Comparison of ENCODE assay signal across 25 cellular contexts in the genomic region with DNA sequence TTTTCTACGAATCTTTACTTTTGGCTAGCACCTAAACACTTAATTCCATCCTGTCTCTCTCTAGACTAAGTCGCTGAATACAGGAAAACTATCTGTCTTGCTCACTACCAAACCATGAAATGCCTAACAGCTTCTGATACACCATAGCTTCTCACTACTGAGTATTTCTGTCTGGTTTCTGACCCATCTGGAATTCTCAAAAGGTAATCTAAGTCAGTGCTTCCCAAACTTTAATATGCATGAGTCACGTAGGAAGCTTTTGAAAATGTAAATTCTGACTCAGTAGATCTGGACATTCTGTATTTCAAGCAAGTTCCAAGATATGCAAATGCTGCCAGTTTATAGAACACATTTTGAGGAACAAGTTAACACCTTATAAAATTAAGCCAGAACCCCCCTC. TPM values are rescaled to one million over a fixed set of nuclear protein-coding genes. Genes with fewer than 3 reads are reported as not detected.
DNase-seq lines count a peak whose midpoint lies in the region; ATAC-seq, FAIRE-seq and TF ChIP-seq lines count a peak whose summit lies in the region.
"Had no signal": no experiment of that assay in that cellular context is flagged by ENCODE, and none has a peak within 500 bp of the region (broad histone marks: within the 10 kb centered on the region; RNA-seq: fewer than 3 reads in every experiment).

No MANE protein-coding gene starts in this region.

- CTCF ChIA-PET in CD4-positive, alpha-beta T cell (lab: Charles Lee), result no interaction called here

- no peak for ATAC-seq in CD4-positive, alpha-beta T cell (ENCODE audit: poor library complexity)
- ATAC-seq in memory B cell (ENCODE audit: low read depth), result no peak
- no peak for ATAC-seq in HG02798 (IDR thresholded peaks at IDR 0.05; ENCODE audit: poor library complexity, unreplicated experiment)
- no peak for ATAC-seq in GM19455 (IDR thresholded peaks at IDR 0.05; ENCODE audit: unreplicated experiment)
- ATAC-seq: activated CD4-positive, alpha-beta T cell treated with anti-CD3 and anti-CD28 coated beads for 36 hours; body of pancreas had no signal

- no peak overlapping the region for H3K4me3 ChIP-seq in HFF-Myc (replicated peaks; ENCODE audit: low read depth, low read length)
- H3K4me3 ChIP-seq in bronchial epithelial cell (ENCODE audit: low read depth, low read length), result no peak overlapping the region
- H3K4me3 ChIP-seq: BLaER1, body of pancreas, prostate gland, upper lobe of left lung had no signal

- H3K4me1 Mint-ChIP-seq in CD4-positive, alpha-beta T cell (ENCODE audit: low read depth), result peaks cover 11% of the 10 kb centered on the region
- H3K4me1 Mint-ChIP-seq in memory B cell, result peaks cover 7% of the 10 kb centered on the region
- H3K4me1 Mint-ChIP-seq: nephron progenitor cell had no signal

- no peaks in the 10 kb centered on the region for H3K27me3 Mint-ChIP-seq in CD4-positive, alpha-beta T cell
- H3K27me3 Mint-ChIP-seq in memory B cell, result no peaks in the 10 kb centered on the region
- H3K27me3 Mint-ChIP-seq: activated CD4-positive, alpha-beta T cell treated with anti-CD3 and anti-CD28 coated beads for 36 hours had no signal

- H3K4me3 Mint-ChIP-seq in CD4-positive, alpha-beta T cell, result no peak overlapping the region
- no peak overlapping the region for H3K4me3 Mint-ChIP-seq in memory B cell
- H3K4me3 Mint-ChIP-seq: activated CD4-positive, alpha-beta T cell treated with anti-CD3 and anti-CD28 coated beads for 36 hours; nephron progenitor cell had no signal

- H3K9me3 ChIP-seq in CD4-positive, alpha-beta T cell (ENCODE audit: control insufficient read depth, low read length), result no peaks in the 10 kb centered on the region
- H3K9me3 ChIP-seq: BLaER1, body of pancreas, prostate gland, upper lobe of left lung had no signal

- DNase-seq in CD4-positive, alpha-beta T cell, result no peak
- peak; percentile 14 for DNase-seq in HFF-Myc (ENCODE audit: extremely low read depth, low read depth)
- peak; percentile 69 for DNase-seq in bronchial epithelial cell (ENCODE audit: low read depth)
- DNase-seq in memory B cell (ENCODE audit: low spot score in 2 of 2), result no peak
- DNase-seq in OCI-M1 (lab: John Stamatoyannopoulos, UW), result no peak
- no peak for DNase-seq in GM20000 (ENCODE audit: low spot score)
- DNase-seq: activated CD4-positive, alpha-beta T cell treated with anti-CD3 and anti-CD28 coated beads for 36 hours; activated gamma-delta T cell treated with Interleukin-2 at 50 U/mL for 16 hours; body of pancreas; NCI-H1048; NCI-H2029 treated with DMSO at 0.1 percent for 48 hours; NCI-H446 treated with DMSO at 0.1 percent for 48 hours; nephron progenitor cell; stimulated activated CD4-positive, alpha-beta T cell treated with anti-CD3 and anti-CD28 coated beads, Interleukin-2, amount 100 ng/mL, for 48 hours; SW 1271; upper lobe of left lung had no signal

- peak overlapping the region; percentile 9 for H3K27ac Mint-ChIP-seq in CD4-positive, alpha-beta T cell
- peak overlapping the region; percentile 7 for H3K27ac Mint-ChIP-seq in memory B cell
- H3K27ac Mint-ChIP-seq: activated CD4-positive, alpha-beta T cell treated with anti-CD3 and anti-CD28 coated beads for 36 hours; nephron progenitor cell had no signal

- FAIRE-seq in bronchial epithelial cell (lab: Jason Lieb, UNC), result no peak
- FAIRE-seq: D721Med, frontal cortex, G401.6, TTC549 had no signal

- no peaks in the 10 kb centered on the region for H3K9me3 Mint-ChIP-seq in CD4-positive, alpha-beta T cell
- H3K9me3 Mint-ChIP-seq in memory B cell, result no peaks in the 10 kb centered on the region
- H3K9me3 Mint-ChIP-seq: nephron progenitor cell had no signal

- H3K36me3 Mint-ChIP-seq in CD4-positive, alpha-beta T cell (ENCODE audit: low read depth), result peaks cover 50% of the 10 kb centered on the region
- peaks cover 14% of the 10 kb centered on the region for H3K36me3 Mint-ChIP-seq in memory B cell

- TF ChIP-seq CTCF in CD4-positive, alpha-beta T cell (IDR thresholded peaks at IDR 0.05), result no peak
- no peak for TF ChIP-seq CTCF in HFF-Myc (IDR thresholded peaks at IDR 0.05; ENCODE audit: low read depth, low read length, missing control alignments)
- TF ChIP-seq CTCF in bronchial epithelial cell (IDR thresholded peaks at IDR 0.05; ENCODE audit: insufficient read depth, low read length, severe bottlenecking), result no peak
- no peak for TF ChIP-seq CTCF in GM20000 (IDR thresholded peaks at IDR 0.05; ENCODE audit: extremely low read depth, missing control alignments)

- H3K36me3 ChIP-seq in bronchial epithelial cell (ENCODE audit: control insufficient read depth, insufficient read depth, low read length), result peaks cover 14% of the 10 kb centered on the region

- no peaks in the 10 kb centered on the region for H3K27me3 ChIP-seq in CD4-positive, alpha-beta T cell (ENCODE audit: control insufficient read depth, insufficient read depth, low read length)
- H3K27me3 ChIP-seq in bronchial epithelial cell (ENCODE audit: control insufficient read depth, insufficient read depth, low read length), result no peaks in the 10 kb centered on the region
- H3K27me3 ChIP-seq: BLaER1, body of pancreas, upper lobe of left lung had no signal

- POLR2A ChIA-PET in CD4-positive, alpha-beta T cell (lab: Charles Lee), result no interaction called here

- no peak overlapping the region for H3K27ac ChIP-seq in CD4-positive, alpha-beta T cell (ENCODE audit: low read depth, low read length)
- H3K27ac ChIP-seq: BLaER1, body of pancreas, KMS-11, prostate gland, upper lobe of left lung had no signal

- intact Hi-C loops in CD4-positive, alpha-beta T cell (cut with DNase I, micrococcal nuclease), result no loop called here

RNA-seq across cellular contexts. Expression of a gene that starts 9.2 kb away (rescaled TPM):
- total RNA-seq in CD4-positive, alpha-beta T cell, result 10 to 100 TPM; 10.2 to 11.7 TPM
- total RNA-seq in bronchial epithelial cell, result 1.6 and 1.7 TPM in 2 replicates

RNA-seq across cellular contexts. Expression of a gene that starts 12.3 kb away (rescaled TPM):
- total RNA-seq in CD4-positive, alpha-beta T cell, result 10 to 100 TPM; 12.4 to 15.1 TPM
- 31.7 and 57.4 TPM in 2 replicates for total RNA-seq in bronchial epithelial cell

RNA-seq across cellular contexts. Expression of a gene that starts 12.5 kb away (rescaled TPM):
- total RNA-seq in CD4-positive, alpha-beta T cell, result 10 to 100 TPM; 47.3 to 51.5 TPM
- total RNA-seq in bronchial epithelial cell, result 234 and 259 TPM in 2 replicates

RNA-seq across cellular contexts. Expression of a gene that starts 37.1 kb away (rescaled TPM):
- total RNA-seq in CD4-positive, alpha-beta T cell, result 10 to 100 TPM; 21.0 to 22.1 TPM
- 0.38 and 1.1 TPM in 2 replicates for total RNA-seq in bronchial epithelial cell

Comparison
In these comparisons a context has a peak if more than half of its experiments do, and no peak if none do; other contexts are left out.
1. DNase-seq: peak in HFF-Myc (single experiment) and bronchial epithelial cell (single experiment); none in CD4-positive, alpha-beta T cell (0 of 10), memory B cell (0 of 2), OCI-M1 (single experiment) and GM20000 (single experiment).